ENCODE assay signal across 10 cellular contexts in the genomic region with DNA sequence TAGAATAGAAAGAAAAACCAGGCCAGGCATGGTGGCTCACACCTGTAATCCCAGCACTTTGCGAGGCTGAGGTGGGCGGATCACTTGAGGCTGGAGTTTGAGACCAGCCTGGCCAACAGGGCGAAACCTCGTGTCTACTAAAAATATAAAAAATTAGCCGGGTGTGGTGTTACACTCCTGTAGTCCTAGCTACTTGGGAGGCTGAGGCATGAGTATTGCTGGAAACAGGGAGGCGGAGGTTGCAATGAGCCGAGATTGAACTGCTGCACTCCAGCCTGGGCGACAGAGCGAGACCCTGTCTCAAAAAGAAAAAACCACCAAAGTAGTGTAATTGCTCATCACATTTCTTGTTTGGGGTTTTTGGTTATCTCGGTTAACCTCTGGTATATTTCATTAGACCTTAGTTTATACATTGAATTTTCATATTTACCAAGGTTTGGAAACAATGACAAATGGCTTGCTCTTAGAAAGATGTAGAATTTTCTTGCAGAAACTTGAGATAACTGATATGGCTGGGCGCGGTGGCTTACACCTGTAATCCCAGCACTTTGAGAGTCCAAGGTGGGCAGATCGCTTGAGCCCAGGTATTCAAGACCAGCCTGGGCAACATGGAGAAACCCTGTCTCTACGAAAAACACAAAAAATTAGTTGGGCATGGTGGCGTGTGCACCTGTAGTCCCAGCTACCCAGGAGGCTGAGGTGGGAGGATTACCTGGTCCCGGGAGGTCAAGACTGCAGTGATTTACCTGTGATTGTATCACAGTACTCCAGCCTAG. TPM values are rescaled to one million over a fixed set of nuclear protein-coding genes. Genes with fewer than 3 reads are reported as not detected.
A peak's percentile ranks its signal among the peaks of the same experiment; 100 is the strongest.
DNase-seq lines count a peak whose midpoint lies in the region; ATAC-seq and TF ChIP-seq lines count a peak whose summit lies in the region.
"Had no signal": no experiment of that assay in that cellular context is flagged by ENCODE, and none has a peak within 500 bp of the region (broad histone marks: within the 10 kb centered on the region; RNA-seq: fewer than 3 reads in every experiment).

No MANE protein-coding gene starts in this region.

- no peak overlapping the region for H4K8ac ChIP-seq in H9 (replicated peaks; ENCODE audit: insufficient read length, low read depth, low read length)
- no peak overlapping the region for H4K8ac ChIP-seq in neuronal stem cell (ENCODE audit: low read depth, low read length)

- H3K14ac ChIP-seq in H9 (ENCODE audit: insufficient read depth, low read length), result no peak overlapping the region
- no peak overlapping the region for H3K14ac ChIP-seq in neuronal stem cell (ENCODE audit: low read length)

- peaks cover 7 to 73% (median 17%) of the 10 kb centered on the region in 3 experiments for H3K36me3 Mint-ChIP-seq in H9 (ENCODE audit: insufficient read depth in 1 of 3, low read depth in 3 of 3)
- peaks cover 18 to 31% of the 10 kb centered on the region in 2 donors for H3K36me3 Mint-ChIP-seq in stimulated activated naive B cell treated with anti-CD40 and anti-IgM and Interleukin-4, amounts not matched to agents 10 μg/mL and 1 μg/mL and 100 μg/mL, for 72 hours

- H2BK5ac ChIP-seq in H9 (ENCODE audit: insufficient read length, low read length) (no peak overlapping the region), neuronal stem cell (ENCODE audit: low read length) (no peak overlapping the region)

- H3K9me3 Mint-ChIP-seq in H9, result no peaks in the 10 kb centered on the region
- no peaks in the 10 kb centered on the region for H3K9me3 Mint-ChIP-seq in stimulated activated naive B cell treated with anti-CD40 and anti-IgM and Interleukin-4, amounts not matched to agents 10 μg/mL and 1 μg/mL and 100 μg/mL, for 72 hours

- H3K4me1 ChIP-seq in H9 (ENCODE audit: insufficient read depth, low read length), result no peaks in the 10 kb centered on the region; the same call in 1 of the 2 replicates
- peaks cover 20% of the 10 kb centered on the region; the same call in 1 of the 2 replicates for H3K4me1 ChIP-seq in PC-9 (replicated peaks; ENCODE audit: insufficient read depth)
- H3K4me1 ChIP-seq in neuronal stem cell (ENCODE audit: control insufficient read depth in 2 of 2, insufficient read depth in 1 of 2, low read depth in 1 of 2, low read length in 2 of 2), result peaks cover 0 to 5% of the 10 kb centered on the region in 2 donors

- H3K56ac ChIP-seq in H9 (ENCODE audit: insufficient read length, low read depth, low read length), result no peak overlapping the region

- peak; percentile 53 for DNase-seq in activated effector memory CD4-positive, alpha-beta T cell treated with anti-CD3 and anti-CD28 coated beads, Interleukin-2, amount 50 U/mL, for 16 hours
- no peak for DNase-seq in activated effector memory CD4-positive, alpha-beta T cell treated with Interleukin-2 at 50 U/mL for 16 hours
- DNase-seq in H9 (no peak), PC-9 (no peak), AG08396 (ENCODE audit: low spot score) (no peak), neuronal stem cell (ENCODE audit: low spot score) (no peak)
- peak; percentile 31 for DNase-seq in stimulated activated naive B cell treated with anti-CD40 and anti-IgM and Interleukin-4, amounts not matched to agents 10 μg/mL and 1 μg/mL and 100 μg/mL, for 72 hours

- H2BK120ac ChIP-seq in H9 (ENCODE audit: low read depth, low read length, poor library complexity, severe bottlenecking), result no peak overlapping the region
- no peak overlapping the region for H2BK120ac ChIP-seq in neuronal stem cell (ENCODE audit: low read depth, low read length)

- H2AK5ac ChIP-seq in H9 (ENCODE audit: insufficient read length, low read length), result no peak overlapping the region
- H2AK5ac ChIP-seq in neuronal stem cell (ENCODE audit: low read depth, low read length), result no peak overlapping the region

- TF ChIP-seq CTCF in H9 (conservative IDR thresholded peaks at IDR 0.05) (no peak), PC-9 (conservative IDR thresholded peaks at IDR 0.05) (no peak)

- H2AFZ ChIP-seq in H9 (ENCODE audit: low read length) (no peak overlapping the region), PC-9 (no peak overlapping the region), neuronal stem cell (ENCODE audit: low read length) (no peak overlapping the region)

- peak overlapping the region in 2 of 3 experiments; percentile 27 to 85; a peak in 3 of 7 replicates for H3K27ac Mint-ChIP-seq in H9
- no peak overlapping the region for H3K27ac Mint-ChIP-seq in stimulated activated naive B cell treated with anti-CD40 and anti-IgM and Interleukin-4, amounts not matched to agents 10 μg/mL and 1 μg/mL and 100 μg/mL, for 72 hours

- H3K4me3 ChIP-seq in PC-9, result no peak overlapping the region
- no peak overlapping the region for H3K4me3 ChIP-seq in neuronal stem cell (ENCODE audit: low read length in 2 of 2)
- H3K4me3 ChIP-seq: lung, thoracic aorta had no signal

- H4K5ac ChIP-seq in H9 (ENCODE audit: insufficient read length, low read depth, low read length), result no peak overlapping the region

- no peak overlapping the region for H3K9ac ChIP-seq in H9 (ENCODE audit: extremely low read depth, insufficient read length, low read length)
- no peak overlapping the region for H3K9ac ChIP-seq in neuronal stem cell (ENCODE audit: low read depth, low read length, poor library complexity)

- H3K27me3 Mint-ChIP-seq in H9 (ENCODE audit: low read depth), result no peaks in the 10 kb centered on the region
- no peaks in the 10 kb centered on the region for H3K27me3 Mint-ChIP-seq in stimulated activated naive B cell treated with anti-CD40 and anti-IgM and Interleukin-4, amounts not matched to agents 10 μg/mL and 1 μg/mL and 100 μg/mL, for 72 hours

- no peaks in the 10 kb centered on the region for H3K23me2 ChIP-seq in H9 (ENCODE audit: insufficient read length, low read depth, low read length, poor library complexity, severe bottlenecking)

- no peak overlapping the region for H3T11ph ChIP-seq in H9 (ENCODE audit: low read length)

- H3K36me3 ChIP-seq in PC-9 (ENCODE audit: low read depth) (peaks cover 74% of the 10 kb centered on the region), neuronal stem cell (replicated peaks in 1 of 2; ENCODE audit: control insufficient read depth in 2 of 2, insufficient read depth in 2 of 2, low read length in 2 of 2) (peaks cover 0 to 78% of the 10 kb centered on the region in 2 donors)
- H3K36me3 ChIP-seq: thoracic aorta had no signal

- H3K79me1 ChIP-seq in H9 (ENCODE audit: insufficient read depth, low read depth, low read length, poor library complexity, severe bottlenecking), result no peaks in the 10 kb centered on the region
- peaks cover 9% of the 10 kb centered on the region for H3K79me1 ChIP-seq in neuronal stem cell (ENCODE audit: low read depth, low read length)

- H2BK12ac ChIP-seq in H9 (ENCODE audit: insufficient read length, low read depth, low read length), result no peak overlapping the region
- no peak overlapping the region for H2BK12ac ChIP-seq in neuronal stem cell (ENCODE audit: low read length)

- no peak overlapping the region for H4K91ac ChIP-seq in H9 (ENCODE audit: insufficient read length, low read depth, low read length)
- H4K91ac ChIP-seq in neuronal stem cell (ENCODE audit: low read depth, low read length, poor library complexity), result no peak overlapping the region

- H3K23ac ChIP-seq in H9 (ENCODE audit: insufficient read length, low read depth, low read length) (no peak overlapping the region), neuronal stem cell (ENCODE audit: low read depth, low read length, poor library complexity) (no peak overlapping the region)

- H3K4me1 Mint-ChIP-seq in H9, result peaks cover 8% of the 10 kb centered on the region in 2 experiments; a peak in 2 of 4 replicates
- peaks cover 12 to 43% of the 10 kb centered on the region in 2 donors for H3K4me1 Mint-ChIP-seq in stimulated activated naive B cell treated with anti-CD40 and anti-IgM and Interleukin-4, amounts not matched to agents 10 μg/mL and 1 μg/mL and 100 μg/mL, for 72 hours

- H3K27me3 ChIP-seq in H9 (ENCODE audit: insufficient read depth, low read length) (no peaks in the 10 kb centered on the region), PC-9 (ENCODE audit: insufficient read depth, low read depth) (no peaks in the 10 kb centered on the region), neuronal stem cell (ENCODE audit: control insufficient read depth in 3 of 3, insufficient read depth in 3 of 3, low read depth in 1 of 3, low read length in 3 of 3) (no peaks in the 10 kb centered on the region)

- H3K27ac ChIP-seq in H9 (ENCODE audit: insufficient read length, low read depth, low read length), result no peak overlapping the region
- peak overlapping the region; percentile 39; the same call in 1 of the 2 replicates for H3K27ac ChIP-seq in PC-9
- H3K27ac ChIP-seq in neuronal stem cell (replicated peaks; ENCODE audit: low read length), result no peak overlapping the region
- H3K27ac ChIP-seq: thoracic aorta had no signal

- H3K9me2 ChIP-seq in PC-9 (ENCODE audit: insufficient read depth), result no peaks in the 10 kb centered on the region

- no CpG with 5 or more reads among the region's 16 CpGs for WGBS in H9 (ENCODE audit: extremely low coverage, insufficient read length, low lambda C conversion rate)
- WGBS in neuronal stem cell (ENCODE audit: extremely low coverage in 2 of 2, insufficient read length in 2 of 2, insufficient replicate concordance in 1 of 2), 2 donors, result no CpG with 5 or more reads among the region's 16 CpGs

- no peak overlapping the region for H3K18ac ChIP-seq in H9 (ENCODE audit: insufficient read length, low read depth, low read length)
- H3K18ac ChIP-seq in neuronal stem cell (ENCODE audit: low read length), result no peak overlapping the region

- ATAC-seq in stimulated activated naive B cell treated with anti-CD40 and anti-IgM and Interleukin-4, amounts not matched to agents 10 μg/mL and 1 μg/mL and 100 μg/mL, for 72 hours (replicated peaks), result peak; percentile 95 to 96
- ATAC-seq in GM21526 (IDR thresholded peaks at IDR 0.05; ENCODE audit: low FRiP score, unreplicated experiment), result no peak

- H3K4me3 Mint-ChIP-seq in H9, result no peak overlapping the region
- H3K4me3 Mint-ChIP-seq in stimulated activated naive B cell treated with anti-CD40 and anti-IgM and Interleukin-4, amounts not matched to agents 10 μg/mL and 1 μg/mL and 100 μg/mL, for 72 hours, result peak overlapping the region in 1 of 2 donors; percentile 14

- H3K4me2 ChIP-seq in H9 (ENCODE audit: insufficient read depth, insufficient read length, low read length) (no peak overlapping the region), PC-9 (no peak overlapping the region), neuronal stem cell (ENCODE audit: insufficient read depth, low read length, poor library complexity, severe bottlenecking) (no peak overlapping the region)

- POLR2A ChIA-PET in PC-9 (lab: Charles Lee; ENCODE audit: unreplicated experiment), result no interaction called here

- intact Hi-C loops in PC-9 (cut with micrococcal nuclease; ENCODE audit: unreplicated experiment), result no loop called here

- H3K4ac ChIP-seq in H9 (ENCODE audit: low read depth, low read length) (no peak overlapping the region), neuronal stem cell (ENCODE audit: low read length) (no peak overlapping the region)

- H2BK15ac ChIP-seq in H9 (ENCODE audit: low read depth, low read length) (no peak overlapping the region), neuronal stem cell (ENCODE audit: low read length) (no peak overlapping the region)

- no peak overlapping the region for H2BK20ac ChIP-seq in H9 (ENCODE audit: low read depth, low read length, poor library complexity, severe bottlenecking)

- CTCF ChIA-PET in PC-9 (lab: Charles Lee), result no interaction called here

- H3K79me2 ChIP-seq in H9 (ENCODE audit: insufficient read depth, low read length) (peaks cover 3% of the 10 kb centered on the region; the same call in 1 of the 2 replicates), PC-9 (ENCODE audit: low read depth) (peaks cover 97% of the 10 kb centered on the region)

- no peaks in the 10 kb centered on the region for H4K20me1 ChIP-seq in H9 (ENCODE audit: control insufficient read depth, insufficient read depth, insufficient read length)
- peaks cover 55% of the 10 kb centered on the region for H4K20me1 ChIP-seq in PC-9 (ENCODE audit: insufficient read depth)

- BruUV-seq in PC-9 (replicated peaks; lab: Mats Ljungman, UMichigan), result TSS peak; percentile 5

- peaks cover 73% of the 10 kb centered on the region for H3F3A ChIP-seq in PC-9 (ENCODE audit: insufficient read depth, low read depth)

- H3K9me3 ChIP-seq in H9 (ENCODE audit: control insufficient read depth, low read depth, low read length) (no peaks in the 10 kb centered on the region), PC-9 (ENCODE audit: insufficient read depth, low read depth) (no peaks in the 10 kb centered on the region), neuronal stem cell (replicated peaks in 1 of 2; ENCODE audit: control insufficient read depth in 2 of 2, insufficient read depth in 1 of 2, low read depth in 1 of 2, low read length in 2 of 2) (no peaks in the 10 kb centered on the region)
- H3K9me3 ChIP-seq: thoracic aorta had no signal

RNA-seq across cellular contexts. Expression of a gene that starts 14.2 kb away (rescaled TPM):
- total RNA-seq in H9 (2021), result 55.9 and 56.9 TPM in 2 replicates
- total RNA-seq in PC-9 (2021), result 91.6 and 144 TPM in 2 replicates
- polyA plus RNA-seq in neuronal stem cell (2013, experiment 1 of 2), result 17.2 TPM
- polyA plus RNA-seq in neuronal stem cell (2013, experiment 2 of 2), result 17.9 TPM

Comparison
In these comparisons a context has a peak if more than half of its experiments do, and no peak if none do; other contexts are left out.
1. DNase-seq: peak in activated effector memory CD4-positive, alpha-beta T cell treated with anti-CD3 and anti-CD28 coated beads, Interleukin-2, amount 50 U/mL, for 16 hours (single experiment) and stimulated activated naive B cell treated with anti-CD40 and anti-IgM and Interleukin-4, amounts not matched to agents 10 μg/mL and 1 μg/mL and 100 μg/mL, for 72 hours (single experiment); none in activated effector memory CD4-positive, alpha-beta T cell treated with Interleukin-2 at 50 U/mL for 16 hours (single experiment), H9 (single experiment), PC-9 (0 of 2), AG08396 (single experiment) and neuronal stem cell (single experiment).